15 cellular contexts compared by ENCODE assay signal in the genomic region with DNA sequence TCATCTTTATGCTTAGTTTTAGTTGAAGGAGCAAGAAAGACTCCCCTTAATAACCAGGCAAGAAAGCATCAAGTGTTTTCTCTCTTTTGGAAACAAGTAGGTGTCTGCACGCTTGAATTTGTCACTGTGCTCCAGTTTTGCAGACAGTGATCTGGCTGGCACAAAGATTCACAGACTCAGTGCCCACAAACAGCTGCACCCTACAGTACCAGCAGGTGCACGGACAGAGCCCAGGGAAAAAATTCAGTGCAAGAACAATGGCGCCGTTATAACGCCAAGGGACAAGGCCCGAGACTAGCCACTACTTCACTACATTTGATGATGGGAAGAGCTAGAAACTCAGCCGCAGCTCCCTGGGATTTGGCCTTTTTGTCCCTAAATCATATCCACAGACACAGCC.
DNase-seq lines count a peak whose midpoint lies in the region; ATAC-seq and TF ChIP-seq lines count a peak whose summit lies in the region.
"Had no signal": no experiment of that assay in that cellular context is flagged by ENCODE, and none has a peak within 500 bp of the region (broad histone marks: within the 10 kb centered on the region; RNA-seq: fewer than 3 reads in every experiment).

No MANE protein-coding gene starts in this region.

- peaks cover 25 to 30% of the 10 kb centered on the region in 2 donors for H3K4me1 ChIP-seq in duodenal mucosa (ENCODE audit: control insufficient read depth in 1 of 2, insufficient read depth in 2 of 2, low read length in 2 of 2)

- H3K9ac ChIP-seq in duodenal mucosa (ENCODE audit: low read depth in 1 of 2, low read length in 2 of 2) = no peak overlapping the region

- H3K27me3 ChIP-seq in duodenal mucosa (ENCODE audit: control insufficient read depth in 1 of 2, insufficient read depth in 2 of 2, low read length in 2 of 2) = no peaks in the 10 kb centered on the region
- H3K27me3 ChIP-seq: ovary, tibial nerve had no signal

- H3K36me3 ChIP-seq in duodenal mucosa (ENCODE audit: control insufficient read depth in 1 of 2, insufficient read depth in 2 of 2, low read length in 2 of 2) = peaks cover 12 to 27% of the 10 kb centered on the region in 2 donors
- H3K36me3 ChIP-seq: ovary, tibial nerve had no signal

- ATAC-seq in stimulated activated memory B cell treated with anti-CD40 and anti-IgM and Interleukin-4, amounts not matched to agents 10 μg/mL and 1 μg/mL and 100 μg/mL, for 72 hours = no peak
- ATAC-seq in GM18520 (IDR thresholded peaks at IDR 0.05; ENCODE audit: unreplicated experiment) = no peak
- ATAC-seq: T-cell had no signal

- no peaks in the 10 kb centered on the region for H3K9me3 Mint-ChIP-seq in nephron
- no peaks in the 10 kb centered on the region for H3K9me3 Mint-ChIP-seq in stimulated activated memory B cell treated with anti-CD40 and anti-IgM and Interleukin-4, amounts not matched to agents 10 μg/mL and 1 μg/mL and 100 μg/mL, for 72 hours
- H3K9me3 Mint-ChIP-seq: activated B cell treated with CpG ODN at 0.5 μM for 24 hours; activated naive CD4-positive, alpha-beta T cell treated with anti-CD3 and anti-CD28 coated beads, Interleukin-2, amount 50 U/mL, for 24 hours; central memory CD8-positive, alpha-beta T cell; T-cell had no signal

- H3K4me1 Mint-ChIP-seq in nephron = peaks cover 89% of the 10 kb centered on the region
- peaks cover 68% of the 10 kb centered on the region for H3K4me1 Mint-ChIP-seq in stimulated activated memory B cell treated with anti-CD40 and anti-IgM and Interleukin-4, amounts not matched to agents 10 μg/mL and 1 μg/mL and 100 μg/mL, for 72 hours

- H3K36me3 Mint-ChIP-seq in nephron (ENCODE audit: low read depth) = peaks cover 75% of the 10 kb centered on the region
- peaks cover 48% of the 10 kb centered on the region for H3K36me3 Mint-ChIP-seq in stimulated activated memory B cell treated with anti-CD40 and anti-IgM and Interleukin-4, amounts not matched to agents 10 μg/mL and 1 μg/mL and 100 μg/mL, for 72 hours

- peak overlapping the region; percentile 2 for H3K27ac ChIP-seq in duodenal mucosa (ENCODE audit: low read depth, low read length)
- H3K27ac ChIP-seq: lower lobe of right lung, ovary, tibial nerve had no signal

- H3K4me3 ChIP-seq in duodenal mucosa (ENCODE audit: low read depth in 1 of 2, low read length in 2 of 2) = peak overlapping the region in 1 of 2 donors; percentile 7
- H3K4me3 ChIP-seq: lower lobe of right lung, ovary, tibial nerve had no signal

- DNase-seq in C1 segment of cervical spinal cord (lab: John Stamatoyannopoulos, UW) = peak in 12 of 14 donors; percentile 17 to 72 (median 52)
- peak; percentile 5 for DNase-seq in NCI-H2107 (lab: John Stamatoyannopoulos, UW)
- DNase-seq in NCI-H1436 treated with DMSO at 0.1 percent for 48 hours (lab: John Stamatoyannopoulos, UW) = no peak
- DNase-seq in germinal center (ENCODE audit: low spot score) = no peak
- DNase-seq: activated B cell treated with CpG ODN at 0.5 μM for 24 hours, ovary, T-cell had no signal

- no peak for TF ChIP-seq CTCF in nephron (IDR thresholded peaks at IDR 0.05; ENCODE audit: unreplicated experiment in 3 of 3)

- no peak overlapping the region for H3K4me3 Mint-ChIP-seq in nephron
- H3K4me3 Mint-ChIP-seq in stimulated activated memory B cell treated with anti-CD40 and anti-IgM and Interleukin-4, amounts not matched to agents 10 μg/mL and 1 μg/mL and 100 μg/mL, for 72 hours = no peak overlapping the region
- H3K4me3 Mint-ChIP-seq: activated naive CD4-positive, alpha-beta T cell treated with anti-CD3 and anti-CD28 coated beads, Interleukin-2, amount 50 U/mL, for 24 hours; central memory CD8-positive, alpha-beta T cell; T-cell had no signal

- H3K9me3 ChIP-seq in duodenal mucosa (ENCODE audit: control insufficient read depth in 1 of 2, low read length in 2 of 2) = no peaks in the 10 kb centered on the region
- H3K9me3 ChIP-seq: lower lobe of right lung, ovary, tibial nerve had no signal

- peak overlapping the region; percentile 49 to 94 (median 93) for H3K27ac Mint-ChIP-seq in nephron
- H3K27ac Mint-ChIP-seq in stimulated activated memory B cell treated with anti-CD40 and anti-IgM and Interleukin-4, amounts not matched to agents 10 μg/mL and 1 μg/mL and 100 μg/mL, for 72 hours = no peak overlapping the region
- H3K27ac Mint-ChIP-seq: activated B cell treated with CpG ODN at 0.5 μM for 24 hours; activated naive CD4-positive, alpha-beta T cell treated with anti-CD3 and anti-CD28 coated beads, Interleukin-2, amount 50 U/mL, for 24 hours; T-cell had no signal

- no peaks in the 10 kb centered on the region for H3K27me3 Mint-ChIP-seq in nephron (ENCODE audit: low read depth)
- no peaks in the 10 kb centered on the region for H3K27me3 Mint-ChIP-seq in stimulated activated memory B cell treated with anti-CD40 and anti-IgM and Interleukin-4, amounts not matched to agents 10 μg/mL and 1 μg/mL and 100 μg/mL, for 72 hours
- H3K27me3 Mint-ChIP-seq: activated B cell treated with CpG ODN at 0.5 μM for 24 hours; activated naive CD4-positive, alpha-beta T cell treated with anti-CD3 and anti-CD28 coated beads, Interleukin-2, amount 50 U/mL, for 24 hours; central memory CD8-positive, alpha-beta T cell; T-cell had no signal

Comparison
In these comparisons a context has a peak if more than half of its experiments do, and no peak if none do; other contexts are left out.
1. DNase-seq: peak in C1 segment of cervical spinal cord (12 of 14) and NCI-H2107 (single experiment); none in NCI-H1436 treated with DMSO at 0.1 percent for 48 hours (single experiment) and germinal center (single experiment).